ENCODE assay signal across 9 cellular contexts in the genomic region with DNA sequence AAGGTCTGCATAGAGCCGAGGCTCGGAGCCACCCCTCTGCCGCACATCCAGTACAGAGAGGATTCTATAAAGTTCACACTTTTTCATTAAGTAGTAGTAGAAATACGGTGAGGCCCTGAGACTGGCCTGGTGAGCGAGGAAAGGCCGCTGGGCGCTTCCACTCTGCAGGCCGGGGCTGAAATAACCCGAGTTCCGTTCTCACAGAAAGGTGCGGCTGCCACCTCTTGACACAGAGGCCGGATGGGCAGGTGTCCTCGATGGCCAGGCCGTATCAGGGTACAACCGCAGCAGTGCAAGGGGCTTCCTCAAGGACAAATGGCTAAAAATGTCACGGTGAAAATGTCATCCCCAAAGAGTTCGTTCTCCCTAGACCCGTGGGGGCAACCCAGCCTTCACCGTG. TPM values are rescaled to one million over a fixed set of nuclear protein-coding genes. Genes with fewer than 3 reads are reported as not detected.
DNase-seq lines count a peak whose midpoint lies in the region; ATAC-seq and TF ChIP-seq lines count a peak whose summit lies in the region.
"Had no signal": no experiment of that assay in that cellular context is flagged by ENCODE, and none has a peak within 500 bp of the region (broad histone marks: within the 10 kb centered on the region; RNA-seq: fewer than 3 reads in every experiment).

No MANE protein-coding gene starts in this region.

- H3K79me2 ChIP-seq in Karpas-422 (ENCODE audit: low read length), result peaks cover 31% of the 10 kb centered on the region

- peak overlapping the region; percentile 7 to 82 (median 64); a peak in 16 of 22 replicates for H3K4me2 ChIP-seq in BLaER1 treated with 17β-estradiol and CSF1 and Interleukin-3, amounts not matched to agents 10 nM and 100 nM
- peak overlapping the region; percentile 19 for H3K4me2 ChIP-seq in Karpas-422 (ENCODE audit: low read depth, low read length, poor library complexity, severe bottlenecking)

- peak overlapping the region; percentile 86 for H3K4me3 Mint-ChIP-seq in neural crest cell

- no peak for DNase-seq in Karpas-422
- DNase-seq in caudate nucleus (lab: John Stamatoyannopoulos, UW), result no peak
- no peak for DNase-seq in neural crest cell (ENCODE audit: low read depth, low spot score)
- no peak for DNase-seq in COLO668 (lab: John Stamatoyannopoulos, UW; ENCODE audit: unreplicated experiment)
- DNase-seq in GM20000 (ENCODE audit: low spot score), result no peak

- peaks cover 52 to 95% (median 81%) of the 10 kb centered on the region in 11 experiments for H4K20me1 ChIP-seq in BLaER1 treated with 17β-estradiol and CSF1 and Interleukin-3, amounts not matched to agents 10 nM and 100 nM
- H4K20me1 ChIP-seq in Karpas-422 (ENCODE audit: insufficient read depth, low read depth, low read length), result peaks cover 10% of the 10 kb centered on the region; the same call in 1 of the 2 replicates

- H3K9me3 ChIP-seq in BLaER1 treated with 17β-estradiol and CSF1 and Interleukin-3, amounts not matched to agents 10 nM and 100 nM (replicated peaks in 1 of 11), result no peaks in the 10 kb centered on the region
- H3K9me3 ChIP-seq in Karpas-422 (ENCODE audit: low read length), result no peaks in the 10 kb centered on the region

- no peaks in the 10 kb centered on the region for H3K9me2 ChIP-seq in Karpas-422 (replicated peaks; ENCODE audit: insufficient read depth, low read length)

- TF ChIP-seq CTCF in neural crest cell (conservative IDR thresholded peaks at IDR 0.05) (no peak), GM20000 (IDR thresholded peaks at IDR 0.05; ENCODE audit: extremely low read depth, missing control alignments) (no peak)

- H3K27ac ChIP-seq in BLaER1 treated with 17β-estradiol and CSF1 and Interleukin-3, amounts not matched to agents 10 nM and 100 nM, result no peak overlapping the region
- H3K27ac ChIP-seq in Karpas-422 (ENCODE audit: low read length), result no peak overlapping the region
- peak overlapping the region; percentile 82 for H3K27ac ChIP-seq in caudate nucleus (ENCODE audit: low read depth, low read length)
- H3K27ac ChIP-seq: foreskin keratinocyte had no signal

- peaks cover 25 to 67% (median 42%) of the 10 kb centered on the region in 10 experiments for H3K4me1 ChIP-seq in BLaER1 treated with 17β-estradiol and CSF1 and Interleukin-3, amounts not matched to agents 10 nM and 100 nM
- peaks cover 16% of the 10 kb centered on the region for H3K4me1 ChIP-seq in Karpas-422 (ENCODE audit: low read length)

- H2AFZ ChIP-seq in Karpas-422 (ENCODE audit: low read length), result no peak overlapping the region

- ATAC-seq in HG03439 (IDR thresholded peaks at IDR 0.05; ENCODE audit: unreplicated experiment) (no peak), GM18511 (IDR thresholded peaks at IDR 0.05; ENCODE audit: unreplicated experiment) (no peak)

- H3K9ac ChIP-seq in BLaER1 treated with 17β-estradiol and CSF1 and Interleukin-3, amounts not matched to agents 10 nM and 100 nM, result no peak overlapping the region
- no peak overlapping the region for H3K9ac ChIP-seq in Karpas-422 (ENCODE audit: low read length)

- no peaks in the 10 kb centered on the region for H3K9me3 Mint-ChIP-seq in neural crest cell

- H3K36me3 ChIP-seq in BLaER1 treated with 17β-estradiol and CSF1 and Interleukin-3, amounts not matched to agents 10 nM and 100 nM, result peaks cover 46 to 80% (median 69%) of the 10 kb centered on the region in 11 experiments
- peaks cover 9% of the 10 kb centered on the region; the same call in 1 of the 2 replicates for H3K36me3 ChIP-seq in Karpas-422 (ENCODE audit: insufficient read depth, low read length)

- no peaks in the 10 kb centered on the region for H3K27me3 ChIP-seq in BLaER1 treated with 17β-estradiol and CSF1 and Interleukin-3, amounts not matched to agents 10 nM and 100 nM
- H3K27me3 ChIP-seq in Karpas-422 (ENCODE audit: low read length), result no peaks in the 10 kb centered on the region
- H3K27me3 ChIP-seq: foreskin keratinocyte had no signal

- H3K4me1 Mint-ChIP-seq in neural crest cell, result peaks cover 13% of the 10 kb centered on the region

- peak overlapping the region in 2 of 10 experiments; percentile 20 to 21; a peak in 1 of 20 replicates for H3K4me3 ChIP-seq in BLaER1 treated with 17β-estradiol and CSF1 and Interleukin-3, amounts not matched to agents 10 nM and 100 nM
- no peak overlapping the region for H3K4me3 ChIP-seq in Karpas-422 (ENCODE audit: low read length)

- H3K36me3 Mint-ChIP-seq in neural crest cell (ENCODE audit: low read depth), result peaks cover 7% of the 10 kb centered on the region

- no peaks in the 10 kb centered on the region for H3K27me3 Mint-ChIP-seq in neural crest cell (ENCODE audit: low read depth)

- H3K27ac Mint-ChIP-seq in neural crest cell (ENCODE audit: unreplicated experiment), result no peak overlapping the region

RNA-seq across cellular contexts. Expression of a gene that starts 0.8 kb away (rescaled TPM):
- 20.9 and 72.3 TPM in 2 replicates for total RNA-seq in Karpas-422 (2014; rRNA removed; shearing (Covaris generic); ENCODE audit: low replicate concordance)
- total RNA-seq in neural crest cell, result 86.2 and 92.4 TPM in 2 replicates

RNA-seq across cellular contexts. Expression of a gene that starts 6.0 kb away (rescaled TPM):
- 19.6 and 33.7 TPM in 2 replicates for total RNA-seq in Karpas-422 (2014; rRNA removed; shearing (Covaris generic); ENCODE audit: low replicate concordance)
- 25.5 and 26.2 TPM in 2 replicates for total RNA-seq in neural crest cell

RNA-seq across cellular contexts. Expression of a gene that starts 9.9 kb away (rescaled TPM):
- 0.07 TPM in 1 of 2 replicates, not detected in the other for total RNA-seq in Karpas-422 (2014; rRNA removed; shearing (Covaris generic); ENCODE audit: low replicate concordance)
- total RNA-seq in neural crest cell, result 0.93 and 1.1 TPM in 2 replicates

RNA-seq across cellular contexts. Expression of a gene that starts 15.6 kb away (rescaled TPM):
- total RNA-seq in Karpas-422 (2014; rRNA removed; shearing (Covaris generic); ENCODE audit: low replicate concordance), result 10.9 and 14.9 TPM in 2 replicates
- total RNA-seq in neural crest cell, result 24.1 and 24.2 TPM in 2 replicates

RNA-seq across cellular contexts. Expression of a gene that starts 20.4 kb away (rescaled TPM):
- 87.1 and 132 TPM in 2 replicates for total RNA-seq in Karpas-422 (2014; rRNA removed; shearing (Covaris generic); ENCODE audit: low replicate concordance)
- 199 and 200 TPM in 2 replicates for total RNA-seq in neural crest cell
